19 cellular contexts compared by ENCODE assay signal in the genomic region with DNA sequence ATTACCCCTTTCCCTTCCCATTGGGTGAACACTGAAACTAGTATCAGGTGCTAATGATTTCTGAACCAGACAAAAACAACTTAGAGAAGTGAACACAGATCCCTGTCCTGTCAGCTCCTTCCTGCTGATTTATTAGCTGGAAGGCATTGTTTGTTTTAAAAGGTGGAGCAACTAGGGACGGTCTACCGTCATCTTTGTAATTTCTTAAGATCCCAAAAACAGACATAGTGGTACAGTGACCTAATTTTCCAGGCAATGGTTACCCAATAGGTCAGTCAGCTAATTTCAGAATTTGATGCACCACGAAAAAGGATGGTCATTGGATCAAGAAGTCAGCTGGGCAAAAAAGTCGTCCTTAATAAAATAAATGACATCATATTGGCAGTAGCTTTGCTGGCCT. TPM values are rescaled to one million over a fixed set of nuclear protein-coding genes. Genes with fewer than 3 reads are reported as not detected.
"Had no signal": no experiment of that assay in that cellular context is flagged by ENCODE, and none has a peak within 500 bp of the region (broad histone marks: within the 10 kb centered on the region; RNA-seq: fewer than 3 reads in every experiment).

No MANE protein-coding gene starts in this region.

- H3K4me1 ChIP-seq: spleen had no signal

- H3K4me3 ChIP-seq: ovary, spleen, thyroid gland had no signal

- H3K27ac ChIP-seq: brain microvascular endothelial cell, ovary, spleen had no signal

- H3K27me3 ChIP-seq: brain microvascular endothelial cell, ovary, spleen, thyroid gland had no signal

- ATAC-seq: activated CD8-positive, alpha-beta T cell treated with anti-CD3 and anti-CD28 coated beads, Interleukin-2, amount 10 ng/mL, durations not matched to agents 7 days and 5 days; activated T-cell treated with anti-CD3 and anti-CD28 coated beads, Interleukin-2, amount 50 U/mL, for 4 hours; esophagus mucosa; natural killer cell; stimulated activated naive B cell treated with anti-CD40 and anti-IgM and Interleukin-4, amounts not matched to agents 10 μg/mL and 1 μg/mL and 100 μg/mL, for 72 hours had no signal

- H3K9me3 ChIP-seq: ovary, spleen, thyroid gland had no signal

- H3K36me3 ChIP-seq: brain microvascular endothelial cell, ovary, spleen, thyroid gland had no signal

- DNase-seq: activated CD4-positive, alpha-beta T cell treated with anti-CD3 and anti-CD28 coated beads, Interleukin-2, amount 10 ng/mL, durations not matched to agents 7 days and 5 days; activated CD8-positive, alpha-beta T cell treated with anti-CD3 and anti-CD28 coated beads, Interleukin-2, amount 10 ng/mL, durations not matched to agents 7 days and 5 days; activated naive CD4-positive, alpha-beta T cell treated with anti-CD3 and anti-CD28 coated beads for 36 hours; activated T-cell treated with anti-CD3 and anti-CD28 coated beads, Interleukin-2, amount 50 U/mL, for 4 hours; aorta; brain microvascular endothelial cell; cortex of kidney; foreskin melanocyte; head of caudate nucleus; kidney glomerular epithelial cell; natural killer cell; ovary; spleen; stimulated activated naive B cell treated with anti-CD40 and anti-IgM and Interleukin-4, amounts not matched to agents 10 μg/mL and 1 μg/mL and 100 μg/mL, for 72 hours; thyroid gland had no signal

- FAIRE-seq: endometrium had no signal

RNA-seq across cellular contexts. Expression of gene KCNJ16, which starts 27.4 kb away (rescaled TPM):
- total RNA-seq: activated CD4-positive, alpha-beta T cell treated with anti-CD3 and anti-CD28 coated beads, Interleukin-2, amount 10 ng/mL, durations not matched to agents 7 days and 5 days; activated CD8-positive, alpha-beta T cell treated with anti-CD3 and anti-CD28 coated beads, Interleukin-2, amount 10 ng/mL, durations not matched to agents 7 days and 5 days; activated naive CD4-positive, alpha-beta T cell treated with anti-CD3 and anti-CD28 coated beads for 36 hours; activated T-cell treated with anti-CD3 and anti-CD28 coated beads, Interleukin-2, amount 50 U/mL, for 4 hours; esophagus mucosa; mesenteric fat pad; natural killer cell; ureter had no signal
- polyA plus RNA-seq: aorta had no signal
